In genomic region chr1:93704063-93704462, GRCh38 we compare ENCODE assay signal across 10 cellular contexts. TPM values are rescaled to one million over a fixed set of nuclear protein-coding genes. Genes with fewer than 3 reads are reported as not detected.
A peak's percentile ranks its signal among the peaks of the same experiment; 100 is the strongest.
DNase-seq lines count a peak whose midpoint lies in the region; ATAC-seq lines count a peak whose summit lies in the region.
"Had no signal": no experiment of that assay in that cellular context is flagged by ENCODE, and none has a peak within 500 bp of the region (broad histone marks: within the 10 kb centered on the region; RNA-seq: fewer than 3 reads in every experiment).

No MANE protein-coding gene starts in this region.

- no peak overlapping the region for H3K27ac Mint-ChIP-seq in activated CD4-positive, alpha-beta memory T cell treated with anti-CD3 and anti-CD28 coated beads, Interleukin-2, amount 10 ng/mL, durations not matched to agents 7 days and 5 days
- H3K27ac Mint-ChIP-seq: stimulated activated effector memory CD8-positive, alpha-beta T cell treated with anti-CD3 and anti-CD28 coated beads, Interleukin-12 subunit alpha, Interleukin-12 subunit beta, amount 100 ng/mL, for 72 hours had no signal

- CTCF ChIA-PET in activated CD4-positive, alpha-beta memory T cell treated with anti-CD3 and anti-CD28 coated beads, Interleukin-2, amount 10 ng/mL, durations not matched to agents 7 days and 5 days (lab: Charles Lee) = interaction anchor here (0.7 kb wide), 1 partner anchor 49 kb away, joined by 7 read pairs; no protein-coding TSS in a partner anchor

- H3K4me1 Mint-ChIP-seq in activated CD4-positive, alpha-beta memory T cell treated with anti-CD3 and anti-CD28 coated beads, Interleukin-2, amount 10 ng/mL, durations not matched to agents 7 days and 5 days = peaks cover 43% of the 10 kb centered on the region

- DNase-seq in medulla oblongata (ENCODE audit: extremely low spot score) = peak; percentile 77
- no peak for DNase-seq in NCI-H748 treated with DMSO at 0.1 percent for 48 hours (lab: John Stamatoyannopoulos, UW)
- no peak for DNase-seq in HuH-7 (ENCODE audit: low spot score)
- no peak for DNase-seq in ecto neural progenitor cell (ENCODE audit: low spot score)
- no peak for DNase-seq in activated CD4-positive, alpha-beta memory T cell treated with anti-CD3 and anti-CD28 coated beads, Interleukin-2, amount 10 ng/mL, durations not matched to agents 7 days and 5 days
- DNase-seq: NCI-H1694 treated with DMSO at 0.1 percent for 48 hours had no signal

- H3K27me3 Mint-ChIP-seq in activated CD4-positive, alpha-beta memory T cell treated with anti-CD3 and anti-CD28 coated beads, Interleukin-2, amount 10 ng/mL, durations not matched to agents 7 days and 5 days = no peaks in the 10 kb centered on the region

- no peaks in the 10 kb centered on the region for H3K36me3 Mint-ChIP-seq in activated CD4-positive, alpha-beta memory T cell treated with anti-CD3 and anti-CD28 coated beads, Interleukin-2, amount 10 ng/mL, durations not matched to agents 7 days and 5 days (ENCODE audit: low read depth)
- H3K36me3 Mint-ChIP-seq: stimulated activated effector memory CD8-positive, alpha-beta T cell treated with anti-CD3 and anti-CD28 coated beads, Interleukin-12 subunit alpha, Interleukin-12 subunit beta, amount 100 ng/mL, for 72 hours had no signal

- ATAC-seq in GM18511 (IDR thresholded peaks at IDR 0.05; ENCODE audit: unreplicated experiment) (peak; percentile 56), GM21717 (IDR thresholded peaks at IDR 0.05; ENCODE audit: unreplicated experiment) (peak; percentile 55), HG03558 (IDR thresholded peaks at IDR 0.05; ENCODE audit: extremely low read depth, unreplicated experiment) (peak; percentile 38)

- POLR2A ChIA-PET in activated CD4-positive, alpha-beta memory T cell treated with anti-CD3 and anti-CD28 coated beads, Interleukin-2, amount 10 ng/mL, durations not matched to agents 7 days and 5 days (lab: Charles Lee) = no interaction called here

- no peaks in the 10 kb centered on the region for H3K9me3 Mint-ChIP-seq in activated CD4-positive, alpha-beta memory T cell treated with anti-CD3 and anti-CD28 coated beads, Interleukin-2, amount 10 ng/mL, durations not matched to agents 7 days and 5 days
- H3K9me3 Mint-ChIP-seq: stimulated activated effector memory CD8-positive, alpha-beta T cell treated with anti-CD3 and anti-CD28 coated beads, Interleukin-12 subunit alpha, Interleukin-12 subunit beta, amount 100 ng/mL, for 72 hours had no signal

- H3K4me3 Mint-ChIP-seq in activated CD4-positive, alpha-beta memory T cell treated with anti-CD3 and anti-CD28 coated beads, Interleukin-2, amount 10 ng/mL, durations not matched to agents 7 days and 5 days = no peak overlapping the region
- H3K4me3 Mint-ChIP-seq: stimulated activated effector memory CD8-positive, alpha-beta T cell treated with anti-CD3 and anti-CD28 coated beads, Interleukin-12 subunit alpha, Interleukin-12 subunit beta, amount 100 ng/mL, for 72 hours had no signal

RNA-seq across cellular contexts. Expression of gene BCAR3, which starts 22.4 kb away (rescaled TPM):
- 1 to 10 TPM; 3.1 to 3.9 TPM for total RNA-seq in activated CD4-positive, alpha-beta memory T cell treated with anti-CD3 and anti-CD28 coated beads, Interleukin-2, amount 10 ng/mL, durations not matched to agents 7 days and 5 days
